In genomic region chr19:43639507-43640423, GRCh38 we compare ENCODE assay signal across 8 cellular contexts. TPM values are rescaled to one million over a fixed set of nuclear protein-coding genes. Genes with fewer than 3 reads are reported as not detected.
DNase-seq lines count a peak whose midpoint lies in the region; ATAC-seq and TF ChIP-seq lines count a peak whose summit lies in the region.

A gene with protein sequence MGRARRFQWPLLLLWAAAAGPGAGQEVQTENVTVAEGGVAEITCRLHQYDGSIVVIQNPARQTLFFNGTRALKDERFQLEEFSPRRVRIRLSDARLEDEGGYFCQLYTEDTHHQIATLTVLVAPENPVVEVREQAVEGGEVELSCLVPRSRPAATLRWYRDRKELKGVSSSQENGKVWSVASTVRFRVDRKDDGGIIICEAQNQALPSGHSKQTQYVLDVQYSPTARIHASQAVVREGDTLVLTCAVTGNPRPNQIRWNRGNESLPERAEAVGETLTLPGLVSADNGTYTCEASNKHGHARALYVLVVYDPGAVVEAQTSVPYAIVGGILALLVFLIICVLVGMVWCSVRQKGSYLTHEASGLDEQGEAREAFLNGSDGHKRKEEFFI (minus strand): TSS chr19:43639850. CDS start chr19:43639790, 60 bp downstream.

- H3K27me3 Mint-ChIP-seq in CD8-positive, alpha-beta memory T cell = peaks cover 22 to 50% of the 10 kb centered on the region in 2 donors
- H3K27me3 Mint-ChIP-seq in naive B cell = peaks cover 11 to 65% (median 63%) of the 10 kb centered on the region in 3 donors

- POLR2A ChIA-PET in CD8-positive, alpha-beta memory T cell (lab: Charles Lee) = no interaction called here

- no peak for TF ChIP-seq POLR2A in erythroblast (IDR thresholded peaks at IDR 0.05; ENCODE audit: low read length)

- no peaks in the 10 kb centered on the region for H3K36me3 ChIP-seq in CD8-positive, alpha-beta memory T cell (ENCODE audit: insufficient read depth, low read length)

- peaks cover 15% of the 10 kb centered on the region for H3K27me3 ChIP-seq in CD8-positive, alpha-beta memory T cell (ENCODE audit: insufficient read depth, low read length, poor library complexity, severe bottlenecking)

- peak within 1 kb of the TSS; percentile 63 for H3K4me3 ChIP-seq in CD8-positive, alpha-beta memory T cell (ENCODE audit: low read length)

- no peaks in the 10 kb centered on the region for H3K36me3 Mint-ChIP-seq in CD8-positive, alpha-beta memory T cell
- H3K36me3 Mint-ChIP-seq in naive B cell = no peaks in the 10 kb centered on the region

- no peak within 1 kb of the TSS for H3K27ac ChIP-seq in CD8-positive, alpha-beta memory T cell (ENCODE audit: low read depth, low read length)
- peak within 1 kb of the TSS; percentile 93 for H3K27ac ChIP-seq in temporal lobe (ENCODE audit: low read depth, low read length)

- CTCF ChIA-PET in CD8-positive, alpha-beta memory T cell (lab: Charles Lee) = no interaction called here

- H3K4me1 ChIP-seq in CD8-positive, alpha-beta memory T cell (ENCODE audit: insufficient read depth, low read length) = peaks cover 12% of the 10 kb centered on the region

- H3K9me3 Mint-ChIP-seq in CD8-positive, alpha-beta memory T cell = no peaks in the 10 kb centered on the region
- H3K9me3 Mint-ChIP-seq in naive B cell = no peaks in the 10 kb centered on the region

- peak; percentile 31 to 70 (median 48) for DNase-seq in CD8-positive, alpha-beta memory T cell
- DNase-seq in NCI-H128 (lab: John Stamatoyannopoulos, UW; ENCODE audit: unreplicated experiment) = peak; percentile 4
- peak; percentile 43 for DNase-seq in activated T-cell treated with anti-CD3 and anti-CD28 coated beads for 48 hours (ENCODE audit: low read depth)
- peak; percentile 50 to 52 for DNase-seq in erythroblast (lab: John Stamatoyannopoulos, UW)
- peak; percentile 27 for DNase-seq in naive B cell
- DNase-seq in GM19238 (ENCODE audit: insufficient read length, low spot score) = no peak
- no peak for DNase-seq in SKM-1 treated with dmso at 0.1 percent for 144 hours (lab: John Stamatoyannopoulos, UW; ENCODE audit: unreplicated experiment)

- ATAC-seq in naive B cell (ENCODE audit: low read depth in 2 of 2) = peak; percentile 69 to 78

- no peaks in the 10 kb centered on the region for H3K9me3 ChIP-seq in CD8-positive, alpha-beta memory T cell (ENCODE audit: low read length)

- peaks cover 6 to 21% (median 9%) of the 10 kb centered on the region in 3 donors for H3K4me1 Mint-ChIP-seq in CD8-positive, alpha-beta memory T cell
- H3K4me1 Mint-ChIP-seq in naive B cell = peaks cover 23 to 34% (median 33%) of the 10 kb centered on the region in 3 donors

- H3K27ac Mint-ChIP-seq in CD8-positive, alpha-beta memory T cell = peak within 1 kb of the TSS in 5 of 8 donors; percentile 39 to 97 (median 85)
- peak within 1 kb of the TSS in 5 of 6 donors; percentile 23 to 90 (median 65) for H3K27ac Mint-ChIP-seq in naive B cell

- H3K4me3 Mint-ChIP-seq in CD8-positive, alpha-beta memory T cell = peak within 1 kb of the TSS; percentile 75 to 88 (median 83)
- H3K4me3 Mint-ChIP-seq in naive B cell = peak within 1 kb of the TSS; percentile 79 to 92 (median 86)

RNA-seq across cellular contexts. Expression of the gene that starts here (rescaled TPM):
- total RNA-seq in CD8-positive, alpha-beta memory T cell = under 1 TPM; 0.24 to 0.57 TPM
- not detected for polyA plus RNA-seq in CD8-positive, alpha-beta memory T cell
- polyA plus RNA-seq in naive B cell (ENCODE audit: low read depth in 6 of 6) = under 1 TPM in 4 of 6 donors, not detected in 2; 0.12 to 0.22 (median 0.19) TPM
- total RNA-seq in temporal lobe = 105 TPM

Comparison
In these comparisons a context has a peak if more than half of its experiments do, and no peak if none do; other contexts are left out.
1. RNA of the gene that starts here (total RNA-seq): 105 TPM in temporal lobe (single experiment); 0.24 to 0.57 TPM in CD8-positive, alpha-beta memory T cell; every median in the first group is over 10 times any median in the second.
2. Peak in DNase-seq and H3K4me3 ChIP-seq in CD8-positive, alpha-beta memory T cell; RNA of the gene not detected or under 1 TPM.
3. Peak in DNase-seq and ATAC-seq in naive B cell; RNA of the gene not detected or under 1 TPM.
4. DNase-seq: peak in NCI-H128 (single experiment), activated T-cell treated with anti-CD3 and anti-CD28 coated beads for 48 hours (single experiment) and erythroblast (2 of 2); none in GM19238 (single experiment) and SKM-1 treated with dmso at 0.1 percent for 144 hours (single experiment).